15 cellular contexts compared by ENCODE assay signal in genomic region chr12:53073881-53074280, GRCh38. TPM values are rescaled to one million over a fixed set of nuclear protein-coding genes. Genes with fewer than 3 reads are reported as not detected.
DNase-seq lines count a peak whose midpoint lies in the region; TF ChIP-seq lines count a peak whose summit lies in the region.
"Had no signal": no experiment of that assay in that cellular context is flagged by ENCODE, and none has a peak within 500 bp of the region (broad histone marks: within the 10 kb centered on the region; RNA-seq: fewer than 3 reads in every experiment).

No MANE protein-coding gene starts in this region.

- no peak for TF ChIP-seq POLR2A in Peyer's patch (IDR thresholded peaks at IDR 0.05)
- no peak for TF ChIP-seq POLR2A in suprapubic skin (IDR thresholded peaks at IDR 0.05)

- TF ChIP-seq CTCF in Peyer's patch (IDR thresholded peaks at IDR 0.05) = no peak
- no peak for TF ChIP-seq CTCF in choroid plexus epithelial cell (conservative IDR thresholded peaks at IDR 0.05; ENCODE audit: low read depth, low read length)
- TF ChIP-seq CTCF in suprapubic skin (IDR thresholded peaks at IDR 0.05) = no peak

- DNase-seq in Peyer's patch = peak in 2 of 3 donors; percentile 9 to 42
- peak; percentile 36 for DNase-seq in choroid plexus epithelial cell (ENCODE audit: low read depth)
- DNase-seq in suprapubic skin (ENCODE audit: low spot score in 2 of 2) = peak in 1 of 2 donors; percentile 67
- DNase-seq in activated gamma-delta T cell (lab: John Stamatoyannopoulos, UW) = no peak
- DNase-seq in putamen (ENCODE audit: low spot score) = no peak
- DNase-seq in NCI-H69 (lab: John Stamatoyannopoulos, UW) = no peak
- DNase-seq: activated naive CD4-positive, alpha-beta T cell treated with anti-CD3 and anti-CD28 coated beads for 36 hours; DMS153; effector CD8-positive, alpha-beta T cell; NCI-H1092 treated with DMSO at 0.1 percent for 48 hours; RPMI8226; T-cell had no signal

- H3K27ac ChIP-seq in Peyer's patch (peak overlapping the region in 2 of 4 donors; percentile 45 to 52), muscle layer of duodenum (ENCODE audit: low read length) (peak overlapping the region; percentile 44), suprapubic skin (peak overlapping the region; percentile 9)

- H3K9me3 ChIP-seq in Peyer's patch = no peaks in the 10 kb centered on the region
- no peaks in the 10 kb centered on the region for H3K9me3 ChIP-seq in muscle layer of duodenum (ENCODE audit: control insufficient read depth in 1 of 2, low read length in 2 of 2)
- H3K9me3 ChIP-seq in suprapubic skin = no peaks in the 10 kb centered on the region

- 39% methylated on average over 6 of the region's 6 CpGs for WGBS in suprapubic skin

- peaks cover 0 to 51% (median 7%) of the 10 kb centered on the region in 4 donors for H3K4me1 ChIP-seq in Peyer's patch
- H3K4me1 ChIP-seq in muscle layer of duodenum (ENCODE audit: control insufficient read depth in 1 of 2, insufficient read depth in 2 of 2, low read length in 2 of 2) = peaks cover 21 to 61% of the 10 kb centered on the region in 2 donors
- peaks cover 71% of the 10 kb centered on the region for H3K4me1 ChIP-seq in suprapubic skin

- peaks cover 0 to 45% (median 0%) of the 10 kb centered on the region in 3 donors for H3K36me3 ChIP-seq in Peyer's patch
- peaks cover 32 to 37% of the 10 kb centered on the region in 2 donors for H3K36me3 ChIP-seq in muscle layer of duodenum (ENCODE audit: control insufficient read depth in 1 of 2, insufficient read depth in 2 of 2, low read length in 2 of 2)
- H3K36me3 ChIP-seq in suprapubic skin = peaks cover 43% of the 10 kb centered on the region

- TF ChIP-seq EP300 in suprapubic skin (IDR thresholded peaks at IDR 0.05) = no peak

- H3K27me3 ChIP-seq in Peyer's patch (no peaks in the 10 kb centered on the region), muscle layer of duodenum (ENCODE audit: low read depth, low read length) (no peaks in the 10 kb centered on the region), suprapubic skin (no peaks in the 10 kb centered on the region)

- H3K4me3 ChIP-seq in Peyer's patch = no peak overlapping the region
- no peak overlapping the region for H3K4me3 ChIP-seq in choroid plexus epithelial cell (ENCODE audit: low read depth, low read length)
- H3K4me3 ChIP-seq in muscle layer of duodenum (ENCODE audit: low read depth in 1 of 2, low read length in 2 of 2) = no peak overlapping the region
- H3K4me3 ChIP-seq in suprapubic skin = no peak overlapping the region
- H3K4me3 ChIP-seq: skin epidermis had no signal

RNA-seq across cellular contexts. Expression of gene SPRYD3, which starts 5.3 kb away (rescaled TPM):
- total RNA-seq in Peyer's patch = 10 to 100 TPM; 27.8 to 38.7 (median 34.8) TPM
- 10 to 100 TPM; 26.4 to 44.0 (median 34.4) TPM for total RNA-seq in suprapubic skin

RNA-seq across cellular contexts. Expression of gene IGFBP6, which starts 23.6 kb away (rescaled TPM):
- total RNA-seq in Peyer's patch (100 to 1,000 TPM in 2 of 4 donors, 10 to 100 TPM in 2; 68.5 to 191 (median 128) TPM), suprapubic skin (10 to 100 TPM; 19.2 to 97.0 (median 59.6) TPM)

RNA-seq across cellular contexts. Expression of gene TNS2, which starts 24.0 kb away (rescaled TPM):
- total RNA-seq in Peyer's patch (100 to 1,000 TPM in 3 of 4 donors, 10 to 100 TPM in 1; 29.2 to 274 (median 154) TPM), suprapubic skin (100 to 1,000 TPM in 2 of 4 donors, 10 to 100 TPM in 2; 22.8 to 122 (median 78.2) TPM)

RNA-seq across cellular contexts. Expression of gene SOAT2, which starts 29.4 kb away (rescaled TPM):
- total RNA-seq in Peyer's patch (10 to 100 TPM in 3 of 4 donors, not detected in 1; 13.3 to 55.0 (median 34.5) TPM), suprapubic skin (not detected)
- total RNA-seq: WTC11 had no signal

Comparison
In these comparisons a context has a peak if more than half of its experiments do, and no peak if none do; other contexts are left out.
1. DNase-seq: peak in Peyer's patch (2 of 3) and choroid plexus epithelial cell (single experiment); none in activated gamma-delta T cell (single experiment), putamen (single experiment) and NCI-H69 (single experiment).